ENCODE assay signal across 18 cellular contexts in the genomic region with DNA sequence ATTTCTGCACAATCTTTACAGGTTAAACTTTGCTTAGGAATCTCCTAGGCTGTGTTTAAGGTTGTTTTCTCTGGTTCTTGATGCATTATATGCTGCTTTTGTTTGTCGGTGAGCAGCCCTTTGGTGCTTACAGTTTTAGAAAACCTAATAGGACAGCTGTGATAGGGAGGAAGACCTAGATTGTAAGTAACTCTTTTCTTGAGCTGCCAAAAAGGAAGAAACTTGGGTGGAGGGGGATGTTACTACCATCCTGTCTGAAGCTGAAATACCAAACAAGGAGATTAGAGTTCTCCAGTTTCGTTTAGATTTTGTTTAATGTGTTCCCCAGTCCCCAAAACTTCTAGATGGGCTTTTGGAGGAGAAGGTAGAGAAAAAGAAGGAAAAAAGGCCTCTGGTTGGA.
DNase-seq lines count a peak whose midpoint lies in the region; ATAC-seq and TF ChIP-seq lines count a peak whose summit lies in the region.
"Had no signal": no experiment of that assay in that cellular context is flagged by ENCODE, and none has a peak within 500 bp of the region (broad histone marks: within the 10 kb centered on the region; RNA-seq: fewer than 3 reads in every experiment).

No MANE protein-coding gene starts in this region.

- H3K27ac ChIP-seq in right lobe of liver (peak overlapping the region in 1 of 3 donors; percentile 9), parathyroid adenoma (peak overlapping the region; percentile 33), upper lobe of right lung (peak overlapping the region; percentile 52), vagina (no peak overlapping the region)

- no peak for TF ChIP-seq POLR2A in right lobe of liver (IDR thresholded peaks at IDR 0.05)
- no peak for TF ChIP-seq POLR2A in vagina (IDR thresholded peaks at IDR 0.05)

- 36% methylated on average over 2 of the region's 2 CpGs for WGBS in right lobe of liver (ENCODE audit: insufficient coverage, low coverage, low lambda C conversion rate, missing lambda C conversion rate)

- H3K9me3 ChIP-seq in right lobe of liver (no peaks in the 10 kb centered on the region), parathyroid adenoma (ENCODE audit: control insufficient read depth, low read length) (no peaks in the 10 kb centered on the region), upper lobe of right lung (no peaks in the 10 kb centered on the region), vagina (no peaks in the 10 kb centered on the region)

- H3K79me2 ChIP-seq in parathyroid adenoma: peaks cover 21% of the 10 kb centered on the region

- intact Hi-C loops in left ventricle myocardium superior (cut with micrococcal nuclease) (loop anchor here (10.0 kb wide), 1 partner anchor 66 kb away; no protein-coding TSS in a partner anchor), Right ventricle myocardium superior (cut with DNase I) (loop anchor here (5.0 kb wide), 1 partner anchor 74 kb away; the partner anchor contains the start of genes ANKS1A and TAF11), right lobe of liver (cut with DNase I) (no loop called here), upper lobe of right lung (cut with DNase I) (loop anchor here (10.0 kb wide), 1 partner anchor 66 kb away; no protein-coding TSS in a partner anchor), vagina (cut with DNase I) (no loop called here)

- no peak overlapping the region for H3K4me2 ChIP-seq in parathyroid adenoma (ENCODE audit: low read length)

- H2AFZ ChIP-seq in parathyroid adenoma: no peak overlapping the region

- H3K4me1 ChIP-seq in right lobe of liver (no peaks in the 10 kb centered on the region), parathyroid adenoma (peaks cover 12% of the 10 kb centered on the region), upper lobe of right lung (peaks cover 37% of the 10 kb centered on the region), vagina (peaks cover 30% of the 10 kb centered on the region)

- TF ChIP-seq CTCF in right lobe of liver (IDR thresholded peaks at IDR 0.05): no peak
- no peak for TF ChIP-seq CTCF in parathyroid adenoma (IDR thresholded peaks at IDR 0.05)
- no peak for TF ChIP-seq CTCF in upper lobe of right lung (IDR thresholded peaks at IDR 0.05)
- TF ChIP-seq CTCF in vagina (IDR thresholded peaks at IDR 0.05): no peak

- ATAC-seq in left ventricle myocardium superior (peak; percentile 27), Right ventricle myocardium superior (ENCODE audit: poor library complexity) (no peak), right lobe of liver (peak in 3 of 4 donors; percentile 20 to 33 (median 20)), upper lobe of right lung (no peak), HG03159 (IDR thresholded peaks at IDR 0.05; ENCODE audit: unreplicated experiment) (no peak)
- ATAC-seq: Panc1 had no signal

- DNase-seq in left ventricle myocardium superior (no peak), Right ventricle myocardium superior (no peak), right lobe of liver (no peak), upper lobe of right lung (no peak), vagina (ENCODE audit: extremely low spot score in 2 of 2) (no peak)
- no peak for DNase-seq in activated CD4-positive, alpha-beta T cell treated with anti-CD3 and anti-CD28 coated beads for 48 hours
- DNase-seq: AML-193; CD4-positive, alpha-beta memory T cell; DMS79; Karpas-422; NCI-H1930; NCI-H2171; NCI-H446 treated with DMSO at 0.1 percent for 48 hours; NCI-H774 had no signal

- H3K36me3 ChIP-seq in right lobe of liver (no peaks in the 10 kb centered on the region), parathyroid adenoma (ENCODE audit: control insufficient read depth, insufficient read depth, low read length) (no peaks in the 10 kb centered on the region), upper lobe of right lung (no peaks in the 10 kb centered on the region), vagina (no peaks in the 10 kb centered on the region)

- no peak overlapping the region for H3K4me3 ChIP-seq in right lobe of liver
- H3K4me3 ChIP-seq in parathyroid adenoma (ENCODE audit: low read depth, low read length): no peak overlapping the region
- H3K4me3 ChIP-seq in upper lobe of right lung: no peak overlapping the region
- H3K4me3 ChIP-seq in vagina: no peak overlapping the region
- H3K4me3 ChIP-seq: GM12878 had no signal

- H3K27me3 ChIP-seq in right lobe of liver (no peaks in the 10 kb centered on the region), parathyroid adenoma (ENCODE audit: control insufficient read depth, insufficient read depth, low read length) (no peaks in the 10 kb centered on the region), upper lobe of right lung (no peaks in the 10 kb centered on the region), vagina (no peaks in the 10 kb centered on the region)

- H3K9ac ChIP-seq in parathyroid adenoma: no peak overlapping the region

Comparison
In these comparisons a context has a peak if more than half of its experiments do, and no peak if none do; other contexts are left out.
1. ATAC-seq: peak in left ventricle myocardium superior (single experiment) and right lobe of liver (3 of 4); none in Right ventricle myocardium superior (single experiment), upper lobe of right lung (single experiment) and HG03159 (single experiment).
2. intact Hi-C loops: an anchor here in left ventricle myocardium superior (10.0 kb wide), Right ventricle myocardium superior (5.0 kb wide) and upper lobe of right lung (10.0 kb wide); none called in right lobe of liver and vagina.